8 cellular contexts compared by ENCODE assay signal in genomic region chr22:18091916-18092526, GRCh38. TPM values are rescaled to one million over a fixed set of nuclear protein-coding genes. Genes with fewer than 3 reads are reported as not detected.
A peak's percentile ranks its signal among the peaks of the same experiment; 100 is the strongest.
DNase-seq lines count a peak whose midpoint lies in the region; ATAC-seq and TF ChIP-seq lines count a peak whose summit lies in the region.

No MANE protein-coding gene starts in this region.

- peaks cover 23% of the 10 kb centered on the region for H3K36me3 ChIP-seq in right atrium auricular region
- H3K36me3 ChIP-seq in spleen: peaks cover 0 to 76% (median 23%) of the 10 kb centered on the region in 6 donors
- peaks cover 24 to 48% of the 10 kb centered on the region in 2 donors for H3K36me3 ChIP-seq in neuronal stem cell (replicated peaks in 1 of 2; ENCODE audit: control insufficient read depth in 2 of 2, insufficient read depth in 2 of 2, low read length in 2 of 2)

- no peak overlapping the region for H2BK15ac ChIP-seq in neuronal stem cell (ENCODE audit: low read length)

- no peak overlapping the region for H2BK5ac ChIP-seq in neuronal stem cell (ENCODE audit: low read length)

- H3K79me1 ChIP-seq in neuronal stem cell (ENCODE audit: low read depth, low read length): peaks cover 2% of the 10 kb centered on the region

- no peak overlapping the region for H3K4me2 ChIP-seq in neuronal stem cell (ENCODE audit: insufficient read depth, low read length, poor library complexity, severe bottlenecking)

- H3K27me3 ChIP-seq in right atrium auricular region (no peaks in the 10 kb centered on the region), spleen (replicated peaks in 1 of 7) (no peaks in the 10 kb centered on the region), neuronal stem cell (ENCODE audit: control insufficient read depth in 3 of 3, insufficient read depth in 3 of 3, low read depth in 1 of 3, low read length in 3 of 3) (no peaks in the 10 kb centered on the region)

- no peak overlapping the region for H3K23ac ChIP-seq in neuronal stem cell (ENCODE audit: low read depth, low read length, poor library complexity)

- no peak for TF ChIP-seq CTCF in right atrium auricular region (IDR thresholded peaks at IDR 0.05)
- TF ChIP-seq CTCF in spleen (IDR thresholded peaks at IDR 0.05 in 8 of 11, conservative IDR thresholded peaks at IDR 0.05 in 3 of 11): no peak

- H2AK5ac ChIP-seq in neuronal stem cell (ENCODE audit: low read depth, low read length): no peak overlapping the region

- peak overlapping the region; percentile 16 for H3K27ac Mint-ChIP-seq in activated naive CD8-positive, alpha-beta T cell treated with anti-CD3 and anti-CD28 coated beads for 36 hours

- H3K36me3 Mint-ChIP-seq in activated naive CD8-positive, alpha-beta T cell treated with anti-CD3 and anti-CD28 coated beads for 36 hours: peaks cover 49% of the 10 kb centered on the region

- peaks cover 12% of the 10 kb centered on the region for H3K4me1 Mint-ChIP-seq in activated naive CD8-positive, alpha-beta T cell treated with anti-CD3 and anti-CD28 coated beads for 36 hours

- 37 to 59% (median 56%) methylated on average over 21 to 22 of the region's 22 CpGs for WGBS in spleen, 5 donors
- WGBS in neuronal stem cell (ENCODE audit: extremely low coverage in 2 of 2, insufficient read length in 2 of 2, insufficient replicate concordance in 1 of 2), 2 donors: no CpG with 5 or more reads among the region's 22 CpGs

- peaks cover 0 to 36% of the 10 kb centered on the region in 2 donors for H3K4me1 ChIP-seq in right atrium auricular region
- H3K4me1 ChIP-seq in spleen: peaks cover 0 to 31% (median 15%) of the 10 kb centered on the region in 6 donors
- peaks cover 0 to 2% of the 10 kb centered on the region in 2 donors for H3K4me1 ChIP-seq in neuronal stem cell (ENCODE audit: control insufficient read depth in 2 of 2, insufficient read depth in 1 of 2, low read depth in 1 of 2, low read length in 2 of 2)

- no peak overlapping the region for H2BK12ac ChIP-seq in neuronal stem cell (ENCODE audit: low read length)

- no peak overlapping the region for H3K14ac ChIP-seq in neuronal stem cell (ENCODE audit: low read length)

- H3K9ac ChIP-seq in neuronal stem cell (ENCODE audit: low read depth, low read length, poor library complexity): no peak overlapping the region

- DNase-seq in activated CD4-positive, CD25-positive, alpha-beta regulatory T cell (lab: John Stamatoyannopoulos, UW): no peak
- no peak for DNase-seq in activated naive CD8-positive, alpha-beta T cell treated with anti-CD3 and anti-CD28 coated beads for 36 hours
- DNase-seq in right atrium auricular region (ENCODE audit: low spot score) (peak; percentile 77), spleen (no peak), neuronal stem cell (ENCODE audit: low spot score) (no peak), HCEC 1CT (no peak)

- no peaks in the 10 kb centered on the region for H3K27me3 Mint-ChIP-seq in activated naive CD8-positive, alpha-beta T cell treated with anti-CD3 and anti-CD28 coated beads for 36 hours

- H3K4ac ChIP-seq in neuronal stem cell (ENCODE audit: low read length): no peak overlapping the region

- peak overlapping the region; percentile 87 to 88 for H3K27ac ChIP-seq in right atrium auricular region
- H3K27ac ChIP-seq in spleen: peak overlapping the region; percentile 81 to 92 (median 85)
- H3K27ac ChIP-seq in neuronal stem cell (replicated peaks; ENCODE audit: low read length): no peak overlapping the region

- H2AFZ ChIP-seq in neuronal stem cell (ENCODE audit: low read length): no peak overlapping the region

- no peak overlapping the region for H3K18ac ChIP-seq in neuronal stem cell (ENCODE audit: low read length)

- H3K9me3 Mint-ChIP-seq in activated naive CD8-positive, alpha-beta T cell treated with anti-CD3 and anti-CD28 coated beads for 36 hours: peaks cover 4% of the 10 kb centered on the region

- peak; percentile 25 to 44 for ATAC-seq in activated CD4-positive, CD25-positive, alpha-beta regulatory T cell treated with anti-CD3 and anti-CD28 coated beads, Interleukin-2, amount 50 U/mL, for 24 hours
- ATAC-seq in GM21447 (IDR thresholded peaks at IDR 0.05; ENCODE audit: unreplicated experiment): no peak

- H4K8ac ChIP-seq in neuronal stem cell (ENCODE audit: low read depth, low read length): no peak overlapping the region

- H2BK120ac ChIP-seq in neuronal stem cell (ENCODE audit: low read depth, low read length): no peak overlapping the region

- H3K4me3 ChIP-seq in right atrium auricular region: peak overlapping the region; percentile 13 to 38
- H3K4me3 ChIP-seq in spleen: peak overlapping the region in 6 of 8 donors; percentile 1 to 55 (median 20)
- no peak overlapping the region for H3K4me3 ChIP-seq in neuronal stem cell (ENCODE audit: low read length in 2 of 2)

- H4K91ac ChIP-seq in neuronal stem cell (ENCODE audit: low read depth, low read length, poor library complexity): no peak overlapping the region

- H3K9me3 ChIP-seq in right atrium auricular region (no peaks in the 10 kb centered on the region), spleen (no peaks in the 10 kb centered on the region), neuronal stem cell (replicated peaks in 1 of 2; ENCODE audit: control insufficient read depth in 2 of 2, insufficient read depth in 1 of 2, low read depth in 1 of 2, low read length in 2 of 2) (no peaks in the 10 kb centered on the region)

- TF ChIP-seq POLR2A in spleen (IDR thresholded peaks at IDR 0.05): peak in 1 of 3 donors; percentile 9

- no peak overlapping the region for H3K4me3 Mint-ChIP-seq in activated naive CD8-positive, alpha-beta T cell treated with anti-CD3 and anti-CD28 coated beads for 36 hours

- intact Hi-C loops in spleen (cut with DNase I; ENCODE audit: low total_unique reads): no loop called here

RNA-seq across cellular contexts. Expression of gene PEX26, which starts 14.2 kb away (rescaled TPM):
- total RNA-seq in activated naive CD8-positive, alpha-beta T cell treated with anti-CD3 and anti-CD28 coated beads for 36 hours: 10 to 100 TPM; 65.5 to 67.2 TPM
- total RNA-seq in right atrium auricular region: 10 to 100 TPM; 15.1 to 18.4 TPM
- total RNA-seq in spleen: 10 to 100 TPM; 29.2 to 41.0 (median 37.4) TPM
- polyA plus RNA-seq in spleen: 10 to 100 TPM in 1 of 3 donors, 1 to 10 TPM in 2; 5.1 to 22.7 (median 7.1) TPM
- 19.9 TPM for polyA plus RNA-seq in neuronal stem cell (2013, experiment 1 of 2)
- 21.0 TPM for polyA plus RNA-seq in neuronal stem cell (2013, experiment 2 of 2)

RNA-seq across cellular contexts. Expression of gene TUBA8, which starts 18.6 kb away (rescaled TPM):
- 1 to 10 TPM; 1.2 to 1.5 TPM for total RNA-seq in activated naive CD8-positive, alpha-beta T cell treated with anti-CD3 and anti-CD28 coated beads for 36 hours
- 10 to 100 TPM; 67.1 to 97.3 TPM for total RNA-seq in right atrium auricular region
- total RNA-seq in spleen: 1 to 10 TPM; 2.6 to 5.7 (median 4.7) TPM
- polyA plus RNA-seq in spleen: 1 to 10 TPM; 2.2 to 3.9 (median 3.7) TPM
- 1.3 TPM for polyA plus RNA-seq in neuronal stem cell (2013, experiment 1 of 2)
- polyA plus RNA-seq in neuronal stem cell (2013, experiment 2 of 2): 1.2 TPM

RNA-seq across cellular contexts. Expression of gene USP18, which starts 57.9 kb away (rescaled TPM):
- total RNA-seq in activated naive CD8-positive, alpha-beta T cell treated with anti-CD3 and anti-CD28 coated beads for 36 hours: 10 to 100 TPM; 16.0 to 17.9 TPM
- total RNA-seq in right atrium auricular region: 1 to 10 TPM; 2.2 to 3.6 TPM
- total RNA-seq in spleen: 10 to 100 TPM in 1 of 7 donors, 1 to 10 TPM in 6; 3.9 to 12.0 (median 8.0) TPM
- 1 to 10 TPM; 3.3 to 7.8 (median 3.8) TPM for polyA plus RNA-seq in spleen
- polyA plus RNA-seq in neuronal stem cell (2013, experiment 1 of 2): 0.66 TPM
- 0.61 TPM for polyA plus RNA-seq in neuronal stem cell (2013, experiment 2 of 2)

Comparison
In these comparisons a context has a peak if more than half of its experiments do, and no peak if none do; other contexts are left out.
1. H3K4me3 ChIP-seq: peak in right atrium auricular region (2 of 2) and spleen (6 of 8); none in neuronal stem cell (0 of 2).
2. RNA of gene TUBA8, which starts 18.6 kb away (total RNA-seq): 67.1 to 97.3 TPM in right atrium auricular region; 2.6 to 5.7 TPM in spleen and 1.2 to 1.5 TPM in activated naive CD8-positive, alpha-beta T cell treated with anti-CD3 and anti-CD28 coated beads for 36 hours; every median in the first group is over 10 times any median in the second.